1 cellular context compared by ENCODE assay signal in genomic region chr7:72817672-72818071, GRCh38. TPM values are rescaled to one million over a fixed set of nuclear protein-coding genes. Genes with fewer than 3 reads are reported as not detected.
"Had no signal": no experiment of that assay in that cellular context is flagged by ENCODE, and none has a peak within 500 bp of the region (broad histone marks: within the 10 kb centered on the region; RNA-seq: fewer than 3 reads in every experiment).

No MANE protein-coding gene starts in this region.

RNA-seq across cellular contexts. Expression of gene TYW1B, which starts 10.3 kb away (rescaled TPM):
- total RNA-seq: ascending aorta had no signal
